In the genomic region with DNA sequence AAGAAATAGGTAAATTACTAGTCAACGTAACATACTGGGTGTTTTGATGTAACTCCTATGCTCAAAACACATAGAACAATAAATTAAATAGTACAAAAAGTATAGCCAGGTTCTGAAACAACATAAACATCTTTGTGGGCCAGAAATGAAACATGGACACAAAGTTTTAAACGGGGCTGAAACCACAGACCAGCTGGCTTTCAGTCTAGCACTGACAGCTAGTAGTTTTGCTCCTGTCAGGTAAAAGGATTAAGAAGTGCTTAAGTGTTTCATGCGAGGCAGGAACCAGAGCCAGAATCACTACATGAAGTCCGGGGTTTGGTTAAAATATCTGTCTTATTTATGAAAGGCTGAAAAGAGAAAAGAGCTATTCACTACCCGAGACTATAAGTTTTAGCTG, we compare ENCODE assay signal across 16 cellular contexts. TPM values are rescaled to one million over a fixed set of nuclear protein-coding genes. Genes with fewer than 3 reads are reported as not detected.
A peak's percentile ranks its signal among the peaks of the same experiment; 100 is the strongest.
DNase-seq lines count a peak whose midpoint lies in the region; ATAC-seq, FAIRE-seq and TF ChIP-seq lines count a peak whose summit lies in the region.
"Had no signal": no experiment of that assay in that cellular context is flagged by ENCODE, and none has a peak within 500 bp of the region (broad histone marks: within the 10 kb centered on the region; RNA-seq: fewer than 3 reads in every experiment).

No MANE protein-coding gene starts in this region.

- DNase-seq in GM12892 (ENCODE audit: insufficient read length), result peak; percentile 19
- peak; percentile 26 for DNase-seq in GM19240 (ENCODE audit: insufficient read length, low spot score)
- DNase-seq in NCI-H524 (lab: John Stamatoyannopoulos, UW), result peak; percentile 11 to 44
- no peak for DNase-seq in NCI-H128 (lab: John Stamatoyannopoulos, UW; ENCODE audit: unreplicated experiment)
- DNase-seq in NCI-H774 (lab: John Stamatoyannopoulos, UW), result no peak
- DNase-seq in cerebellar nuclear complex (lab: John Stamatoyannopoulos, UW), result no peak
- DNase-seq: C1 segment of cervical spinal cord, DMS153, EL, NCI-H1417, NCI-H2029 treated with DMSO at 0.1 percent for 48 hours, NCI-H510A treated with DMSO at 0.1 percent for 48 hours, PC-3 had no signal

- TF ChIP-seq POLR2A in GM12892 (IDR thresholded peaks at IDR 0.05; ENCODE audit: low read depth, low read length), result no peak

- ATAC-seq in HG02798 (IDR thresholded peaks at IDR 0.05; ENCODE audit: poor library complexity, unreplicated experiment), result peak; percentile 85
- no peak for ATAC-seq in HG03196 (IDR thresholded peaks at IDR 0.05; ENCODE audit: unreplicated experiment)
- ATAC-seq: HepG2, PC-3 had no signal

- FAIRE-seq in GM12892 (lab: Jason Lieb, UNC), result no peak
- FAIRE-seq: HepG2 had no signal

RNA-seq across cellular contexts. Expression of a gene that starts 19.5 kb away (rescaled TPM):
- 11.8 TPM for polyA plus RNA-seq in GM12892 (2012; ENCODE audit: missing spikeins)

RNA-seq across cellular contexts. Expression of a gene that starts 35.3 kb away (rescaled TPM):
- 44.3 TPM for polyA plus RNA-seq in GM12892 (2012; ENCODE audit: missing spikeins)

Comparison
In these comparisons a context has a peak if more than half of its experiments do, and no peak if none do; other contexts are left out.
1. DNase-seq: peak in GM12892 (single experiment), GM19240 (single experiment) and NCI-H524 (2 of 2); none in NCI-H128 (single experiment), NCI-H774 (single experiment) and cerebellar nuclear complex (0 of 2).